Comparison of ENCODE assay signal across 1 cellular context in the genomic region with DNA sequence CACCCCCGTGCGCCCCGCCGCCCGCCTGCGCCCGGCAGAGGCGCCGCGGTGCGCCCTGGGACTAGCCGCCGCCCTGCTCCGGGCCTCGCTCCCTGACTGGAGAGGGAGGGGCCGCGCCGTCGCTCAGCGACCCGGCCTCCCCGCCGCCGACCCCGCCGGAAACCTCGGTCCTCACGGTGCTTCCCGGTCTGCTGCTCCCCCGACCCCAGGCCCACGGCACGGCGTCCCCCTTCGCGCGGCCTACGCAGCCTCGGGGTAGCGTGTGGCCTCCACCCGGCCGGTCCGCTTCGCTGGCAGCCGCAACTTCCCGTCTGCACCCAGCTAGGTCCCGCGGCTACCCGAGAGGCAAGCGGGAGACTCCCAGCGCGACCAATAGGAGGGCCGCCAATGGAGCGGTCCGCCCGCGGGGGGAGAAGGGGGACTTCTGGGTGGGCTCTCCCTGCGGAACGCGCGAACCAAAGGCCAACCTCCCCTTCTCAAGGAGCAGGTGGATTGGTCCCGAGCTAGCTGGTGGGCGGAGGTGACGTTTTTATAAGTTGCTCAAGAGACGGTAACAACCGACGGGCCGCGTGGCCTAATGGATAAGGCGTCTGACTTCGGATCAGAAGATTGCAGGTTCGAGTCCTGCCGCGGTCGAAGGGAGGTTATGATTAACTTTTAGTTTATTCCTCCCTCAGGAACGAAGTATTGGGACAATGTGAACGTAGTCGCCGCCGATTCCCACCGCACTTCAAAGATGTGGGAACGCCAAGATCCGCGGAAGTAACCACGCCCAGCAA.
TF ChIP-seq lines count a peak whose summit lies in the region.

Gene POLG (minus strand): TSS at position 315 of the 779 bp plus-strand sequence. CDS start 1,070 bp downstream, outside the sequence.

TF ChIP-seq in GM23338, 12 proteins besides CTCF, POLR2A, EP300 and RAD21 (continued from another document):
- TF ChIP-seq EZH2phosphoT487 (IDR thresholded peaks at IDR 0.05; ENCODE audit: unreplicated experiment) (no peak), ZNF331 (CRISPR knock-in tag; IDR thresholded peaks at IDR 0.05; ENCODE audit: low read depth) (no peak), REST (IDR thresholded peaks at IDR 0.05; ENCODE audit: unreplicated experiment) (no peak), ZNF114 (CRISPR knock-in tag; IDR thresholded peaks at IDR 0.05) (peak; percentile 70; the same call in 1 of the 2 replicates), EZH2 (IDR thresholded peaks at IDR 0.05; ENCODE audit: low read depth, unreplicated experiment) (no peak), NANOG (IDR thresholded peaks at IDR 0.05; ENCODE audit: borderline replicate concordance) (peak; percentile 28; the same call in 1 of the 2 replicates), CREB1 (CRISPR knock-in tag; IDR thresholded peaks at IDR 0.05; ENCODE audit: low read depth) (peak; percentile 65), STAT1 (IDR thresholded peaks at IDR 0.05; ENCODE audit: unreplicated experiment) (no peak), ETS1 (IDR thresholded peaks at IDR 0.05) (peak; percentile 44)
- TF ChIP-seq, protein P1, sequence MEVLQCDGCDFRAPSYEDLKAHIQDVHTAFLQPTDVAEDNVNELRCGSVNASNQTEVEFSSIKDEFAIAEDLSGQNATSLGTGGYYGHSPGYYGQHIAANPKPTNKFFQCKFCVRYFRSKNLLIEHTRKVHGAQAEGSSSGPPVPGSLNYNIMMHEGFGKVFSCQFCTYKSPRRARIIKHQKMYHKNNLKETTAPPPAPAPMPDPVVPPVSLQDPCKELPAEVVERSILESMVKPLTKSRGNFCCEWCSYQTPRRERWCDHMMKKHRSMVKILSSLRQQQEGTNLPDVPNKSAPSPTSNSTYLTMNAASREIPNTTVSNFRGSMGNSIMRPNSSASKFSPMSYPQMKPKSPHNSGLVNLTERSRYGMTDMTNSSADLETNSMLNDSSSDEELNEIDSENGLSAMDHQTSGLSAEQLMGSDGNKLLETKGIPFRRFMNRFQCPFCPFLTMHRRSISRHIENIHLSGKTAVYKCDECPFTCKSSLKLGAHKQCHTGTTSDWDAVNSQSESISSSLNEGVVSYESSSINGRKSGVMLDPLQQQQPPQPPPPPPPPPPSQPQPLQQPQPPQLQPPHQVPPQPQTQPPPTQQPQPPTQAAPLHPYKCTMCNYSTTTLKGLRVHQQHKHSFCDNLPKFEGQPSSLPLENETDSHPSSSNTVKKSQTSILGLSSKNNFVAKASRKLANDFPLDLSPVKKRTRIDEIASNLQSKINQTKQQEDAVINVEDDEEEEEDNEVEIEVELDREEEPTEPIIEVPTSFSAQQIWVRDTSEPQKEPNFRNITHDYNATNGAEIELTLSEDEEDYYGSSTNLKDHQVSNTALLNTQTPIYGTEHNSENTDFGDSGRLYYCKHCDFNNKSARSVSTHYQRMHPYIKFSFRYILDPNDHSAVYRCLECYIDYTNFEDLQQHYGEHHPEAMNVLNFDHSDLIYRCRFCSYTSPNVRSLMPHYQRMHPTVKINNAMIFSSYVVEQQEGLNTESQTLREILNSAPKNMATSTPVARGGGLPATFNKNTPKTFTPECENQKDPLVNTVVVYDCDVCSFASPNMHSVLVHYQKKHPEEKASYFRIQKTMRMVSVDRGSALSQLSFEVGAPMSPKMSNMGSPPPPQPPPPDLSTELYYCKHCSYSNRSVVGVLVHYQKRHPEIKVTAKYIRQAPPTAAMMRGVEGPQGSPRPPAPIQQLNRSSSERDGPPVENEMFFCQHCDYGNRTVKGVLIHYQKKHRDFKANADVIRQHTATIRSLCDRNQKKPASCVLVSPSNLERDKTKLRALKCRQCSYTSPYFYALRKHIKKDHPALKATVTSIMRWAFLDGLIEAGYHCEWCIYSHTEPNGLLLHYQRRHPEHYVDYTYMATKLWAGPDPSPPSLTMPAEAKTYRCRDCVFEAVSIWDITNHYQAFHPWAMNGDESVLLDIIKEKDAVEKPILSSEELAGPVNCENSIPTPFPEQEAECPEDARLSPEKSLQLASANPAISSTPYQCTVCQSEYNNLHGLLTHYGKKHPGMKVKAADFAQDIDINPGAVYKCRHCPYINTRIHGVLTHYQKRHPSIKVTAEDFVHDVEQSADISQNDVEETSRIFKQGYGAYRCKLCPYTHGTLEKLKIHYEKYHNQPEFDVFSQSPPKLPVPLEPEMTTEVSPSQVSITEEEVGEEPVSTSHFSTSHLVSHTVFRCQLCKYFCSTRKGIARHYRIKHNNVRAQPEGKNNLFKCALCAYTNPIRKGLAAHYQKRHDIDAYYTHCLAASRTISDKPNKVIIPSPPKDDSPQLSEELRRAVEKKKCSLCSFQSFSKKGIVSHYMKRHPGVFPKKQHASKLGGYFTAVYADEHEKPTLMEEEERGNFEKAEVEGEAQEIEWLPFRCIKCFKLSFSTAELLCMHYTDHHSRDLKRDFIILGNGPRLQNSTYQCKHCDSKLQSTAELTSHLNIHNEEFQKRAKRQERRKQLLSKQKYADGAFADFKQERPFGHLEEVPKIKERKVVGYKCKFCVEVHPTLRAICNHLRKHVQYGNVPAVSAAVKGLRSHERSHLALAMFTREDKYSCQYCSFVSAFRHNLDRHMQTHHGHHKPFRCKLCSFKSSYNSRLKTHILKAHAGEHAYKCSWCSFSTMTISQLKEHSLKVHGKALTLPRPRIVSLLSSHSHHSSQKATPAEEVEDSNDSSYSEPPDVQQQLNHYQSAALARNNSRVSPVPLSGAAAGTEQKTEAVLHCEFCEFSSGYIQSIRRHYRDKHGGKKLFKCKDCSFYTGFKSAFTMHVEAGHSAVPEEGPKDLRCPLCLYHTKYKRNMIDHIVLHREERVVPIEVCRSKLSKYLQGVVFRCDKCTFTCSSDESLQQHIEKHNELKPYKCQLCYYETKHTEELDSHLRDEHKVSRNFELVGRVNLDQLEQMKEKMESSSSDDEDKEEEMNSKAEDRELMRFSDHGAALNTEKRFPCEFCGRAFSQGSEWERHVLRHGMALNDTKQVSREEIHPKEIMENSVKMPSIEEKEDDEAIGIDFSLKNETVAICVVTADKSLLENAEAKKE (CRISPR knock-in tag; IDR thresholded peaks at IDR 0.05) = no peak
TF ChIP-seq in GM23338: peak in this region for 5.
